1 cellular context compared by ENCODE assay signal in the genomic region with DNA sequence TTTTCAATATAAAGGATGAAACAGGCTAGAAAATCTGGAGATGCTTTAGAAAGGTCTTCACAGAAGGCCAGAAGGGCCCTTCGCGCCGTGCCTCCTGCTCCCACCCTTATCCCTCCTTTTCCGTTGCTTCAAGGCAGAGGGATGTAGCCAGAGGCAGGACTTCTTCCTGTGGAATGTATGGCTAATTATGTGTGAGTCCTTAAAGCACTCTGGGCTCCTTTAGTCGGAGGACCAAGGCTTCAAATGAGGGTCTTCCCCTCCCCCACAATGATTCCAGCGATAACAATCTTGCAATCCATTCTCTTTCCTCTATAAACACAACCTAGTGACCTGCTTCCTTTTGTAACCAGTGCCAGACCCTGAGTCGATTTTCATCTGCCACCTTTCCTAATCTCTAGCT.
TF ChIP-seq lines count a peak whose summit lies in the region.

No MANE protein-coding gene starts in this region.

TF ChIP-seq in WTC11, 78 proteins besides CTCF, POLR2A, EP300 and RAD21 (continued from another document):
- TF ChIP-seq ZNF532 (CRISPR knock-in tag; IDR thresholded peaks at IDR 0.05; ENCODE audit: borderline replicate concordance) (no peak), ELF4 (CRISPR knock-in tag; IDR thresholded peaks at IDR 0.05; ENCODE audit: low read depth) (no peak)
